ENCODE assay signal across 20 cellular contexts in the genomic region with DNA sequence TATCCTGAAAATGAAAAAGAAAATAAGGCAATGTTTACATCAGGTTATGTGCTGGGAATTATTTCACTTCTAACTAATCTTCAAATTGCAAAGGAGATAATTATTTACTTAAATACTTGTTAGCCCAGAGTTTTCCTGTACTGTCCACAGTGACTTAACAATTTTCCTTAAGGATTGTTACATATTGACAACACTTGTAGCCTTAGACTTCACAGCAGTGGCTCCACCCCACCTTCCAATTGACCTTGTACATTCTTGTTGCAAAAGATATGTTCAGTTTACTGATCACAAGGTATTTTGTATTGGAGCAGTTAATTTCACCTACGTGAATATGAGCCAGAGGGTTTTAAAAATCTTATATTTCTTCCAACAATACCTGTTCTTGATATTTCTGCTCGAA.
"Had no signal": no experiment of that assay in that cellular context is flagged by ENCODE, and none has a peak within 500 bp of the region (broad histone marks: within the 10 kb centered on the region; RNA-seq: fewer than 3 reads in every experiment).

No MANE protein-coding gene starts in this region.

- H3K27me3 ChIP-seq: MG63 had no signal

- H3K4me2 ChIP-seq: SK-N-SH had no signal

- FAIRE-seq: RCC 7860 had no signal

- H3K27ac ChIP-seq: HL-60 had no signal

- H3K9ac ChIP-seq: SK-N-SH had no signal

- DNase-seq: KBM-7, MG63, NCI-H1092 treated with DMSO at 0.1 percent for 48 hours, NCI-H1436, NCI-H187, NCI-H2029, NCI-H2081 treated with DMSO at 0.1 percent for 48 hours, NCI-H2171, NCI-H226, NCI-H446, NCI-H510A, NCI-H524 treated with DMSO at 0.1 percent for 48 hours, NCI-H69, NCI-H774, Right ventricle myocardium superior, RPMI8226, SIG-M5, SK-N-SH had no signal

- H3K4me3 ChIP-seq: MG63 had no signal

- H3K36me3 ChIP-seq: MG63 had no signal

- H3K9me3 ChIP-seq: MG63, SK-N-SH had no signal

- H3K9me2 ChIP-seq: SK-N-SH had no signal
